In genomic region chr11:3920148-3920852, GRCh38 we compare ENCODE assay signal across 1 cellular context.
TF ChIP-seq lines count a peak whose summit lies in the region.

No MANE protein-coding gene starts in this region.

TF ChIP-seq in K562, 482 proteins besides CTCF, POLR2A, EP300 and RAD21 (continued from another document and continues in another):
- 0 out of 2 replicates have a peak, but pooled peaks have one; percentile 18 for TF ChIP-seq ZBTB40 (IDR thresholded peaks at IDR 0.05)
- no peak for TF ChIP-seq ZBTB40 (CRISPR knock-in tag; IDR thresholded peaks at IDR 0.05)
- peak; percentile 41 for TF ChIP-seq CREM (IDR thresholded peaks at IDR 0.05; ENCODE audit: low read depth)
- TF ChIP-seq E2F8 (IDR thresholded peaks at IDR 0.05; ENCODE audit: low read depth, partially characterized antibody), result peak; percentile 31
- peak; percentile 53 for TF ChIP-seq HDAC3 (IDR thresholded peaks at IDR 0.05; ENCODE audit: borderline replicate concordance, partially characterized antibody)
- TF ChIP-seq PML (IDR thresholded peaks at IDR 0.05; ENCODE audit: low read length), result 0 out of 2 replicates have a peak, but pooled peaks have one; percentile 3
- TF ChIP-seq CTBP1 (IDR thresholded peaks at IDR 0.05; ENCODE audit: borderline replicate concordance), result peak; percentile 49; the same call in 1 of the 2 replicates
- TF ChIP-seq RNF2 (IDR thresholded peaks at IDR 0.05), result peak; percentile 75
- TF ChIP-seq, protein P1, sequence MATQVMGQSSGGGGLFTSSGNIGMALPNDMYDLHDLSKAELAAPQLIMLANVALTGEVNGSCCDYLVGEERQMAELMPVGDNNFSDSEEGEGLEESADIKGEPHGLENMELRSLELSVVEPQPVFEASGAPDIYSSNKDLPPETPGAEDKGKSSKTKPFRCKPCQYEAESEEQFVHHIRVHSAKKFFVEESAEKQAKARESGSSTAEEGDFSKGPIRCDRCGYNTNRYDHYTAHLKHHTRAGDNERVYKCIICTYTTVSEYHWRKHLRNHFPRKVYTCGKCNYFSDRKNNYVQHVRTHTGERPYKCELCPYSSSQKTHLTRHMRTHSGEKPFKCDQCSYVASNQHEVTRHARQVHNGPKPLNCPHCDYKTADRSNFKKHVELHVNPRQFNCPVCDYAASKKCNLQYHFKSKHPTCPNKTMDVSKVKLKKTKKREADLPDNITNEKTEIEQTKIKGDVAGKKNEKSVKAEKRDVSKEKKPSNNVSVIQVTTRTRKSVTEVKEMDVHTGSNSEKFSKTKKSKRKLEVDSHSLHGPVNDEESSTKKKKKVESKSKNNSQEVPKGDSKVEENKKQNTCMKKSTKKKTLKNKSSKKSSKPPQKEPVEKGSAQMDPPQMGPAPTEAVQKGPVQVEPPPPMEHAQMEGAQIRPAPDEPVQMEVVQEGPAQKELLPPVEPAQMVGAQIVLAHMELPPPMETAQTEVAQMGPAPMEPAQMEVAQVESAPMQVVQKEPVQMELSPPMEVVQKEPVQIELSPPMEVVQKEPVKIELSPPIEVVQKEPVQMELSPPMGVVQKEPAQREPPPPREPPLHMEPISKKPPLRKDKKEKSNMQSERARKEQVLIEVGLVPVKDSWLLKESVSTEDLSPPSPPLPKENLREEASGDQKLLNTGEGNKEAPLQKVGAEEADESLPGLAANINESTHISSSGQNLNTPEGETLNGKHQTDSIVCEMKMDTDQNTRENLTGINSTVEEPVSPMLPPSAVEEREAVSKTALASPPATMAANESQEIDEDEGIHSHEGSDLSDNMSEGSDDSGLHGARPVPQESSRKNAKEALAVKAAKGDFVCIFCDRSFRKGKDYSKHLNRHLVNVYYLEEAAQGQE (CRISPR knock-in tag; IDR thresholded peaks at IDR 0.05; ENCODE audit: low read depth), result no peak
- TF ChIP-seq ZNF384 (IDR thresholded peaks at IDR 0.05; ENCODE audit: low read depth, low read length), result 0 out of 2 replicates have a peak, but pooled peaks have one; percentile 20
- TF ChIP-seq CCAR2 (IDR thresholded peaks at IDR 0.05; ENCODE audit: low read depth, low read length), result no peak
- TF ChIP-seq HDAC1 (IDR thresholded peaks at IDR 0.05), result peak in 1 of 2 experiments; percentile 36; a peak in 1 of 4 replicates
- TF ChIP-seq ARNT (IDR thresholded peaks at IDR 0.05), result peak in 1 of 2 experiments; percentile 69; a peak in 1 of 4 replicates
- 0 out of 2 replicates have a peak, but pooled peaks have one; percentile 54 for TF ChIP-seq ZBTB9 (CRISPR knock-in tag; IDR thresholded peaks at IDR 0.05)
- no peak for TF ChIP-seq NR2C1 (IDR thresholded peaks at IDR 0.05)
- TF ChIP-seq NR2C1 (tag; IDR thresholded peaks at IDR 0.05), result 0 out of 2 replicates have a peak, but pooled peaks have one; percentile 22
- no peak for TF ChIP-seq ARHGAP35 (IDR thresholded peaks at IDR 0.05; ENCODE audit: partially characterized antibody)
- TF ChIP-seq JUN (IDR thresholded peaks at IDR 0.05; ENCODE audit: borderline replicate concordance, low read depth, low read length), result peak; percentile 96
- TF ChIP-seq JUN (CRISPR knock-in tag; IDR thresholded peaks at IDR 0.05; ENCODE audit: borderline replicate concordance), result no peak
- no peak for TF ChIP-seq HNRNPK (IDR thresholded peaks at IDR 0.05; ENCODE audit: low read depth, low read length, poor library complexity, severe bottlenecking)
- TF ChIP-seq ZNF175 (CRISPR knock-in tag; IDR thresholded peaks at IDR 0.05; ENCODE audit: low read depth), result peak; percentile 26; the same call in 1 of the 2 replicates
- TF ChIP-seq TAF9B (IDR thresholded peaks at IDR 0.05; ENCODE audit: partially characterized antibody), result peak; percentile 35
- TF ChIP-seq MEF2D (tag; conservative IDR thresholded peaks at IDR 0.05; ENCODE audit: low read depth), result peak; percentile 57; the same call in 1 of the 2 replicates
- TF ChIP-seq, protein P2, sequence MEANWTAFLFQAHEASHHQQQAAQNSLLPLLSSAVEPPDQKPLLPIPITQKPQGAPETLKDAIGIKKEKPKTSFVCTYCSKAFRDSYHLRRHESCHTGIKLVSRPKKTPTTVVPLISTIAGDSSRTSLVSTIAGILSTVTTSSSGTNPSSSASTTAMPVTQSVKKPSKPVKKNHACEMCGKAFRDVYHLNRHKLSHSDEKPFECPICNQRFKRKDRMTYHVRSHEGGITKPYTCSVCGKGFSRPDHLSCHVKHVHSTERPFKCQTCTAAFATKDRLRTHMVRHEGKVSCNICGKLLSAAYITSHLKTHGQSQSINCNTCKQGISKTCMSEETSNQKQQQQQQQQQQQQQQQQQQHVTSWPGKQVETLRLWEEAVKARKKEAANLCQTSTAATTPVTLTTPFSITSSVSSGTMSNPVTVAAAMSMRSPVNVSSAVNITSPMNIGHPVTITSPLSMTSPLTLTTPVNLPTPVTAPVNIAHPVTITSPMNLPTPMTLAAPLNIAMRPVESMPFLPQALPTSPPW (CRISPR knock-in tag; IDR thresholded peaks at IDR 0.05), result peak; percentile 79
- TF ChIP-seq FOXM1 (IDR thresholded peaks at IDR 0.05; ENCODE audit: low read depth), result peak; percentile 75
- TF ChIP-seq FOXM1 (CRISPR knock-in tag; IDR thresholded peaks at IDR 0.05; ENCODE audit: low read depth), result no peak
- peak; percentile 90 for TF ChIP-seq SMARCA4 (IDR thresholded peaks at IDR 0.05)
- TF ChIP-seq ESRRA (IDR thresholded peaks at IDR 0.05; ENCODE audit: borderline replicate concordance, low read depth), result peak; percentile 79; the same call in 1 of the 2 replicates
- peak; percentile 51; the same call in 1 of the 2 replicates for TF ChIP-seq HES1 (IDR thresholded peaks at IDR 0.05; ENCODE audit: low read depth)
- TF ChIP-seq SAFB (IDR thresholded peaks at IDR 0.05; ENCODE audit: borderline replicate concordance, low read depth, low read length), result no peak
- peak; percentile 99 for TF ChIP-seq JUND (IDR thresholded peaks at IDR 0.05; ENCODE audit: borderline replicate concordance, low read depth, low read length)
- TF ChIP-seq JUND (tag; IDR thresholded peaks at IDR 0.05; ENCODE audit: borderline replicate concordance, low read depth, low read length), result peak; percentile 97
- TF ChIP-seq ZNF766 (CRISPR knock-in tag; conservative IDR thresholded peaks at IDR 0.05), result peak; percentile 61; the same call in 1 of the 2 replicates
- TF ChIP-seq, protein P3, sequence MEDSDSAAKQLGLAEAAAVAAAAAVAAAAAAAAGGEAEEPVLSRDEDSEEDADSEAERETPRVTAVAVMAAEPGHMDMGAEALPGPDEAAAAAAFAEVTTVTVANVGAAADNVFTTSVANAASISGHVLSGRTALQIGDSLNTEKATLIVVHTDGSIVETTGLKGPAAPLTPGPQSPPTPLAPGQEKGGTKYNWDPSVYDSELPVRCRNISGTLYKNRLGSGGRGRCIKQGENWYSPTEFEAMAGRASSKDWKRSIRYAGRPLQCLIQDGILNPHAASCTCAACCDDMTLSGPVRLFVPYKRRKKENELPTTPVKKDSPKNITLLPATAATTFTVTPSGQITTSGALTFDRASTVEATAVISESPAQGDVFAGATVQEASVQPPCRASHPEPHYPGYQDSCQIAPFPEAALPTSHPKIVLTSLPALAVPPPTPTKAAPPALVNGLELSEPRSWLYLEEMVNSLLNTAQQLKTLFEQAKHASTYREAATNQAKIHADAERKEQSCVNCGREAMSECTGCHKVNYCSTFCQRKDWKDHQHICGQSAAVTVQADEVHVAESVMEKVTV (CRISPR knock-in tag; IDR thresholded peaks at IDR 0.05), result 0 out of 2 replicates have a peak, but pooled peaks have one; percentile 16
- peak; percentile 91 for TF ChIP-seq SMARCE1 (IDR thresholded peaks at IDR 0.05)
- no peak; the same call in 1 of the 2 replicates for TF ChIP-seq TCFL5 (CRISPR knock-in tag; conservative IDR thresholded peaks at IDR 0.05)
